Comparison of ENCODE assay signal across 34 cellular contexts in genomic region chr10:7491230-7491629, GRCh38.
DNase-seq lines count a peak whose midpoint lies in the region; ATAC-seq and TF ChIP-seq lines count a peak whose summit lies in the region.
"Had no signal": no experiment of that assay in that cellular context is flagged by ENCODE, and none has a peak within 500 bp of the region (broad histone marks: within the 10 kb centered on the region; RNA-seq: fewer than 3 reads in every experiment).

No MANE protein-coding gene starts in this region.

- DNase-seq in T-helper 1 cell, result no peak
- no peak for DNase-seq in MM.1S
- peak; percentile 2 for DNase-seq in endodermal cell
- DNase-seq in mucosa of gallbladder (ENCODE audit: low spot score), result no peak
- DNase-seq: activated CD4-positive, alpha-beta T cell treated with anti-CD3 and anti-CD28 coated beads for 4 hours; activated T-cell treated with anti-CD3 and anti-CD28 coated beads, Interleukin-2, amount 50 U/mL, for 48 hours; amygdala; brain microvascular endothelial cell; dorsolateral prefrontal cortex; EL; gastrocnemius medialis; H9; Karpas-422; kidney glomerular epithelial cell; midbrain; naive thymus-derived CD8-positive, alpha-beta T cell; NCI-H1436 treated with DMSO at 0.1 percent for 48 hours; NCI-H2081 treated with DMSO at 0.1 percent for 48 hours; NCI-H2227 treated with DMSO at 0.1 percent for 48 hours; NCI-H526; NK-92 treated with Interleukin-12 subunit alpha and Interleukin-12 subunit beta, amount 100 ng/mL, for 24 hours; occipital lobe; PC-9; sigmoid colon; stimulated activated CD4-positive, alpha-beta T cell treated with anti-CD3 and anti-CD28 coated beads, Interleukin-4, amount 100 ng/mL, for 1 hour; T-helper 9 cell; upper lobe of left lung had no signal

- WGBS in endodermal cell (ENCODE audit: insufficient coverage in 1 of 2, insufficient read length in 1 of 2), 2 experiments, result 93 to 97% methylated on average over 6 to 8 of the region's 8 CpGs

- H3K27ac Mint-ChIP-seq in T-helper 1 cell treated with Interleukin-12 subunit alpha and Interleukin-12 subunit beta and Interleukin-4 antibody, amounts not matched to agents 30 μg/mL and 1 μg/mL, for 36 hours, result peak overlapping the region; percentile 43
- no peak overlapping the region for H3K27ac Mint-ChIP-seq in endodermal cell
- H3K27ac Mint-ChIP-seq: H9 had no signal

- H3K4me3 Mint-ChIP-seq in T-helper 1 cell treated with Interleukin-12 subunit alpha and Interleukin-12 subunit beta and Interleukin-4 antibody, amounts not matched to agents 30 μg/mL and 1 μg/mL, for 36 hours, result no peak overlapping the region
- no peak overlapping the region for H3K4me3 Mint-ChIP-seq in endodermal cell
- H3K4me3 Mint-ChIP-seq: H9 had no signal

- H3K36me3 Mint-ChIP-seq in T-helper 1 cell treated with Interleukin-12 subunit alpha and Interleukin-12 subunit beta and Interleukin-4 antibody, amounts not matched to agents 30 μg/mL and 1 μg/mL, for 36 hours (ENCODE audit: low read depth), result peaks cover 18% of the 10 kb centered on the region
- no peaks in the 10 kb centered on the region for H3K36me3 Mint-ChIP-seq in endodermal cell (ENCODE audit: low read depth)

- H3K4me3 ChIP-seq in BLaER1 treated with 17β-estradiol and CSF1 and Interleukin-3, amounts not matched to agents 10 nM and 100 nM, result no peak overlapping the region
- H3K4me3 ChIP-seq in MM.1S (ENCODE audit: low read length) (no peak overlapping the region), endodermal cell (ENCODE audit: low read length) (no peak overlapping the region)
- H3K4me3 ChIP-seq: dorsolateral prefrontal cortex, gastrocnemius medialis, PC-9, prostate gland, sigmoid colon, upper lobe of left lung had no signal

- no peaks in the 10 kb centered on the region for H3K27me3 ChIP-seq in BLaER1 treated with 17β-estradiol and CSF1 and Interleukin-3, amounts not matched to agents 10 nM and 100 nM
- H3K27me3 ChIP-seq in MM.1S (replicated peaks; ENCODE audit: insufficient read depth, low read length), result no peaks in the 10 kb centered on the region
- no peaks in the 10 kb centered on the region for H3K27me3 ChIP-seq in endodermal cell (ENCODE audit: control insufficient read depth, insufficient read depth, low read length, poor library complexity, severe bottlenecking)
- H3K27me3 ChIP-seq: brain microvascular endothelial cell, gastrocnemius medialis, upper lobe of left lung had no signal

- no peak overlapping the region for H3K9ac ChIP-seq in BLaER1 treated with 17β-estradiol and CSF1 and Interleukin-3, amounts not matched to agents 10 nM and 100 nM
- H3K9ac ChIP-seq in MM.1S (ENCODE audit: low read length) (peak overlapping the region; percentile 39; the same call in 1 of the 2 replicates), endodermal cell (ENCODE audit: extremely low read depth, low read length, poor library complexity, severe bottlenecking) (no peak overlapping the region)

- H3K4me2 ChIP-seq in BLaER1 treated with 17β-estradiol and CSF1 and Interleukin-3, amounts not matched to agents 10 nM and 100 nM, result peak overlapping the region in 10 of 11 experiments; percentile 7 to 82 (median 68); a peak in 13 of 22 replicates
- peak overlapping the region; percentile 51; the same call in 1 of the 2 replicates for H3K4me2 ChIP-seq in MM.1S (ENCODE audit: low read depth, low read length)
- H3K4me2 ChIP-seq: PC-9 had no signal

- peaks cover 44 to 87% (median 64%) of the 10 kb centered on the region in 10 experiments for H3K4me1 ChIP-seq in BLaER1 treated with 17β-estradiol and CSF1 and Interleukin-3, amounts not matched to agents 10 nM and 100 nM
- H3K4me1 ChIP-seq in MM.1S (ENCODE audit: low read length) (peaks cover 45% of the 10 kb centered on the region), endodermal cell (ENCODE audit: control insufficient read depth, insufficient read depth, low read length) (peaks cover 12% of the 10 kb centered on the region)
- H3K4me1 ChIP-seq: prostate gland, sigmoid colon had no signal

- peak overlapping the region; percentile 69; the same call in 1 of the 2 replicates for H2AFZ ChIP-seq in MM.1S (ENCODE audit: low read length)
- H2AFZ ChIP-seq: PC-9 had no signal

- no peaks in the 10 kb centered on the region for H3K79me2 ChIP-seq in MM.1S (ENCODE audit: low read length)

- ATAC-seq in GM21529 (IDR thresholded peaks at IDR 0.05; ENCODE audit: unreplicated experiment) (no peak), GM18907 (IDR thresholded peaks at IDR 0.05; ENCODE audit: unreplicated experiment) (no peak)
- ATAC-seq: gastrocnemius medialis; naive thymus-derived CD8-positive, alpha-beta T cell; Right ventricle myocardium inferior had no signal

- TF ChIP-seq CTCF in MM.1S (IDR thresholded peaks at IDR 0.05; ENCODE audit: low read length) (no peak), endodermal cell (conservative IDR thresholded peaks at IDR 0.05) (no peak)

- peaks cover 24% of the 10 kb centered on the region for H3F3A ChIP-seq in MM.1S (ENCODE audit: insufficient read depth, low read length)

- H3K27me3 Mint-ChIP-seq in T-helper 1 cell treated with Interleukin-12 subunit alpha and Interleukin-12 subunit beta and Interleukin-4 antibody, amounts not matched to agents 30 μg/mL and 1 μg/mL, for 36 hours (ENCODE audit: low read depth), result peaks cover 7% of the 10 kb centered on the region
- peaks cover 5% of the 10 kb centered on the region for H3K27me3 Mint-ChIP-seq in endodermal cell (ENCODE audit: insufficient read depth)
- H3K27me3 Mint-ChIP-seq: naive thymus-derived CD8-positive, alpha-beta T cell had no signal

- H3K9me3 ChIP-seq in BLaER1 treated with 17β-estradiol and CSF1 and Interleukin-3, amounts not matched to agents 10 nM and 100 nM (replicated peaks in 1 of 11), result peaks cover 0 to 36% (median 15%) of the 10 kb centered on the region in 11 experiments; a peak in 14 of 22 replicates
- H3K9me3 ChIP-seq in MM.1S (replicated peaks; ENCODE audit: insufficient read depth, low read length), result no peaks in the 10 kb centered on the region
- H3K9me3 ChIP-seq in endodermal cell (ENCODE audit: control insufficient read depth, low read length), result peaks cover 8% of the 10 kb centered on the region
- H3K9me3 ChIP-seq: gastrocnemius medialis, prostate gland, sigmoid colon, upper lobe of left lung had no signal

- no peaks in the 10 kb centered on the region for H3K9me2 ChIP-seq in MM.1S (replicated peaks; ENCODE audit: insufficient read depth, low read length)

- peaks cover 68% of the 10 kb centered on the region for H3K4me1 Mint-ChIP-seq in T-helper 1 cell treated with Interleukin-12 subunit alpha and Interleukin-12 subunit beta and Interleukin-4 antibody, amounts not matched to agents 30 μg/mL and 1 μg/mL, for 36 hours (ENCODE audit: low read depth)
- H3K4me1 Mint-ChIP-seq in endodermal cell, result peaks cover 29% of the 10 kb centered on the region

- H3K9me3 Mint-ChIP-seq in T-helper 1 cell treated with Interleukin-12 subunit alpha and Interleukin-12 subunit beta and Interleukin-4 antibody, amounts not matched to agents 30 μg/mL and 1 μg/mL, for 36 hours, result peaks cover 12% of the 10 kb centered on the region
- H3K9me3 Mint-ChIP-seq in endodermal cell, result no peaks in the 10 kb centered on the region

- peak overlapping the region in 4 of 11 experiments; percentile 7 to 35 (median 8); a peak in 3 of 22 replicates for H3K27ac ChIP-seq in BLaER1 treated with 17β-estradiol and CSF1 and Interleukin-3, amounts not matched to agents 10 nM and 100 nM
- H3K27ac ChIP-seq in MM.1S (ENCODE audit: low read length) (peak overlapping the region; percentile 84), endodermal cell (ENCODE audit: low read depth, low read length) (no peak overlapping the region)
- H3K27ac ChIP-seq: 22Rv1, brain microvascular endothelial cell, dorsolateral prefrontal cortex, gastrocnemius medialis, PC-9, prostate gland, sigmoid colon, upper lobe of left lung had no signal

- H4K20me1 ChIP-seq in BLaER1 treated with 17β-estradiol and CSF1 and Interleukin-3, amounts not matched to agents 10 nM and 100 nM, result no peaks in the 10 kb centered on the region
- no peaks in the 10 kb centered on the region for H4K20me1 ChIP-seq in MM.1S (ENCODE audit: insufficient read depth, low read length)

- no peaks in the 10 kb centered on the region for H3K36me3 ChIP-seq in BLaER1 treated with 17β-estradiol and CSF1 and Interleukin-3, amounts not matched to agents 10 nM and 100 nM
- no peaks in the 10 kb centered on the region for H3K36me3 ChIP-seq in MM.1S (replicated peaks; ENCODE audit: insufficient read depth, low read length)
- H3K36me3 ChIP-seq in endodermal cell (ENCODE audit: control insufficient read depth, insufficient read depth, low read length), result no peaks in the 10 kb centered on the region
- H3K36me3 ChIP-seq: brain microvascular endothelial cell, gastrocnemius medialis, prostate gland, sigmoid colon, upper lobe of left lung had no signal
